In the genomic region with DNA sequence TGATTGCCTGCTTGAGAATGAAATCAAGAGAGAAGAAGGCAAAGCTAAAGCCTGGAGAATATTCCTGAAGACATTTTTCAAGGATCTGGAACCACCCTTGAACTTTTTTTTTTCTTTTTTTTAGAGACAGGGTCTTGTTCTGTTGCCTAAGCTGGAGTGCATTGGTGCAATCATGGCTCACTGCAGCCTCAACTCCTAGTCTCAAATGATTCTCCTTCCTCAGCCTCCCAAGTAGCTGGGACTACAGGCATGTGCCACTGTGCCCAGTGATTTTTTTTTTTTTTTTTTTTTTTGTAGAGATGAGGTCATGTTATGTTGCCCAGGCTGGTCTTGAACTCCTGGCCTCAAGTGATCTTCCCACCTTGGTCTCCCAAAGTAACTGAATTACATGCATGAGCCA, we compare ENCODE assay signal across 31 cellular contexts. TPM values are rescaled to one million over a fixed set of nuclear protein-coding genes. Genes with fewer than 3 reads are reported as not detected.
DNase-seq lines count a peak whose midpoint lies in the region; FAIRE-seq and TF ChIP-seq lines count a peak whose summit lies in the region.
"Had no signal": no experiment of that assay in that cellular context is flagged by ENCODE, and none has a peak within 500 bp of the region (broad histone marks: within the 10 kb centered on the region; RNA-seq: fewer than 3 reads in every experiment).

No MANE protein-coding gene starts in this region.

- H3K27ac ChIP-seq in astrocyte (ENCODE audit: low read depth, low read length) (peak overlapping the region; percentile 81), smooth muscle cell (ENCODE audit: low read depth) (peak overlapping the region; percentile 33)
- H3K27ac ChIP-seq: ovary, transverse colon, WERI-Rb-1 had no signal

- H3K9me3 Mint-ChIP-seq in HFFc6 (no peaks in the 10 kb centered on the region), astrocyte (ENCODE audit: unreplicated experiment) (peaks cover 1% of the 10 kb centered on the region)
- H3K9me3 Mint-ChIP-seq: activated naive CD4-positive, alpha-beta T cell treated with anti-CD3 and anti-CD28 coated beads, Interleukin-2, amount 10 ng/mL, durations not matched to agents 7 days and 5 days; activated T-cell treated with anti-CD3 and anti-CD28 coated beads, Interleukin-2, amount 50 U/mL, for 72 hours; CD4-positive, alpha-beta memory T cell; dendritic cell treated with granulocyte-macrophage colony-stimulating factor and Interleukin-4, amounts not matched to agents 40 ng/mL and 50 ng/mL, for 4 days; GM23338; natural killer cell treated with Interleukin-12 subunit alpha and Interleukin-12 subunit beta and Interleukin-15 and Interleukin-18, amount 100 ng/mL, for 72 hours; stimulated activated naive CD8-positive, alpha-beta T cell treated with anti-CD3 and anti-CD28 coated beads, Interleukin-15, amount 100 ng/mL, for 72 hours had no signal

- DNase-seq in HFFc6, result no peak
- no peak for DNase-seq in astrocyte (ENCODE audit: low read depth)
- peak; percentile 39 for DNase-seq in foreskin melanocyte
- no peak for DNase-seq in smooth muscle cell (lab: John Stamatoyannopoulos, UW; ENCODE audit: unreplicated experiment)
- DNase-seq in putamen (ENCODE audit: low spot score), result no peak
- DNase-seq in T-helper 2 cell, result no peak
- no peak for DNase-seq in NCI-H2227 treated with DMSO at 0.1 percent for 48 hours (lab: John Stamatoyannopoulos, UW)
- DNase-seq: activated CD4-positive, alpha-beta T cell treated with anti-CD3 and anti-CD28 coated beads, Interleukin-2, amount 10 ng/mL, durations not matched to agents 7 days and 5 days; activated naive CD4-positive, alpha-beta T cell treated with anti-CD3 and anti-CD28 coated beads, Interleukin-2, amount 10 ng/mL, durations not matched to agents 7 days and 5 days; activated T-cell treated with anti-CD3 and anti-CD28 coated beads, Interleukin-2, amount 50 U/mL, for 72 hours; AML-193; amygdala; caudate nucleus; CD4-positive, alpha-beta memory T cell; DMS153; head of caudate nucleus; Kasumi-1; left cardiac atrium; midbrain; NCI-H1694; NCI-H748 treated with DMSO at 0.1 percent for 48 hours; ovary; stimulated activated naive CD8-positive, alpha-beta T cell treated with anti-CD3 and anti-CD28 coated beads, Interleukin-15, amount 100 ng/mL, for 72 hours; T-helper 9 cell; transverse colon; WERI-Rb-1 had no signal

- H3K9ac ChIP-seq in astrocyte (ENCODE audit: low read length) (no peak overlapping the region), smooth muscle cell (ENCODE audit: low read depth) (no peak overlapping the region)

- no peak for TF ChIP-seq CTCF in HFFc6 (IDR thresholded peaks at IDR 0.05)
- no peak for TF ChIP-seq CTCF in astrocyte (IDR thresholded peaks at IDR 0.05; ENCODE audit: insufficient read depth, low read depth, low read length)
- no peak for TF ChIP-seq CTCF in smooth muscle cell (IDR thresholded peaks at IDR 0.05; ENCODE audit: borderline replicate concordance, insufficient read depth, poor library complexity, severe bottlenecking)

- no peak overlapping the region for H2AFZ ChIP-seq in astrocyte (ENCODE audit: low read depth, low read length)
- H2AFZ ChIP-seq in smooth muscle cell (ENCODE audit: low read depth), result peak overlapping the region; percentile 23

- H3K9me3 ChIP-seq in astrocyte (ENCODE audit: insufficient read depth, low read depth, low read length) (no peaks in the 10 kb centered on the region), smooth muscle cell (replicated peaks; ENCODE audit: low read depth) (no peaks in the 10 kb centered on the region)
- H3K9me3 ChIP-seq: ovary, transverse colon had no signal

- H3K36me3 ChIP-seq in astrocyte (ENCODE audit: insufficient read depth, low read length) (no peaks in the 10 kb centered on the region), smooth muscle cell (ENCODE audit: low read depth) (no peaks in the 10 kb centered on the region)
- H3K36me3 ChIP-seq: ovary, transverse colon, WERI-Rb-1 had no signal

- peak overlapping the region; percentile 83 for H3K27ac Mint-ChIP-seq in HFFc6
- H3K27ac Mint-ChIP-seq in astrocyte (ENCODE audit: unreplicated experiment), result peak overlapping the region; percentile 92
- H3K27ac Mint-ChIP-seq: activated CD4-positive, alpha-beta T cell treated with anti-CD3 and anti-CD28 coated beads, Interleukin-2, amount 10 ng/mL, durations not matched to agents 7 days and 5 days; activated naive CD4-positive, alpha-beta T cell treated with anti-CD3 and anti-CD28 coated beads, Interleukin-2, amount 10 ng/mL, durations not matched to agents 7 days and 5 days; activated T-cell treated with anti-CD3 and anti-CD28 coated beads, Interleukin-2, amount 50 U/mL, for 72 hours; CD4-positive, alpha-beta memory T cell; dendritic cell treated with granulocyte-macrophage colony-stimulating factor and Interleukin-4, amounts not matched to agents 40 ng/mL and 50 ng/mL, for 4 days; GM23338; natural killer cell treated with Interleukin-12 subunit alpha and Interleukin-12 subunit beta and Interleukin-15 and Interleukin-18, amount 100 ng/mL, for 72 hours; stimulated activated naive CD8-positive, alpha-beta T cell treated with anti-CD3 and anti-CD28 coated beads, Interleukin-15, amount 100 ng/mL, for 72 hours had no signal

- no peak for FAIRE-seq in astrocyte (lab: Jason Lieb, UNC)
- FAIRE-seq: GM18507, HTR-8/SVneo had no signal

- no peaks in the 10 kb centered on the region for H3K79me2 ChIP-seq in astrocyte (ENCODE audit: insufficient read depth, low read length)
- no peaks in the 10 kb centered on the region for H3K79me2 ChIP-seq in smooth muscle cell (ENCODE audit: low read depth)

- no peaks in the 10 kb centered on the region; the same call in 1 of the 2 replicates for H3K27me3 Mint-ChIP-seq in HFFc6 (ENCODE audit: insufficient read depth)
- no peaks in the 10 kb centered on the region for H3K27me3 Mint-ChIP-seq in astrocyte (ENCODE audit: low read depth, unreplicated experiment)
- H3K27me3 Mint-ChIP-seq: activated CD4-positive, alpha-beta T cell treated with anti-CD3 and anti-CD28 coated beads, Interleukin-2, amount 10 ng/mL, durations not matched to agents 7 days and 5 days; CD4-positive, alpha-beta memory T cell; stimulated activated naive CD8-positive, alpha-beta T cell treated with anti-CD3 and anti-CD28 coated beads, Interleukin-15, amount 100 ng/mL, for 72 hours had no signal

- H3K4me3 ChIP-seq in astrocyte (ENCODE audit: insufficient read depth, low read depth, low read length), result no peak overlapping the region
- no peak overlapping the region for H3K4me3 ChIP-seq in smooth muscle cell
- H3K4me3 ChIP-seq: GM23338, ovary, transverse colon had no signal

- H3K27me3 ChIP-seq in astrocyte (ENCODE audit: insufficient read depth, low read length) (no peaks in the 10 kb centered on the region), smooth muscle cell (ENCODE audit: low read depth) (no peaks in the 10 kb centered on the region)
- H3K27me3 ChIP-seq: ovary, transverse colon had no signal

- peaks cover 15% of the 10 kb centered on the region for H3F3A ChIP-seq in smooth muscle cell (ENCODE audit: low read depth)

- H3K4me3 Mint-ChIP-seq in HFFc6 (peak overlapping the region; percentile 66), astrocyte (ENCODE audit: unreplicated experiment) (no peak overlapping the region)
- H3K4me3 Mint-ChIP-seq: activated CD4-positive, alpha-beta T cell treated with anti-CD3 and anti-CD28 coated beads, Interleukin-2, amount 10 ng/mL, durations not matched to agents 7 days and 5 days; activated naive CD4-positive, alpha-beta T cell treated with anti-CD3 and anti-CD28 coated beads, Interleukin-2, amount 10 ng/mL, durations not matched to agents 7 days and 5 days; CD4-positive, alpha-beta memory T cell; dendritic cell treated with granulocyte-macrophage colony-stimulating factor and Interleukin-4, amounts not matched to agents 40 ng/mL and 50 ng/mL, for 4 days; GM23338; natural killer cell treated with Interleukin-12 subunit alpha and Interleukin-12 subunit beta and Interleukin-15 and Interleukin-18, amount 100 ng/mL, for 72 hours; stimulated activated naive CD8-positive, alpha-beta T cell treated with anti-CD3 and anti-CD28 coated beads, Interleukin-15, amount 100 ng/mL, for 72 hours had no signal

- H3K4me2 ChIP-seq in astrocyte (ENCODE audit: low read length) (peak overlapping the region; percentile 51), smooth muscle cell (no peak overlapping the region)
- H3K4me2 ChIP-seq: GM23338 had no signal

- H3K36me3 Mint-ChIP-seq in HFFc6 (ENCODE audit: low read depth) (peaks cover 7% of the 10 kb centered on the region; the same call in 1 of the 2 replicates), astrocyte (ENCODE audit: low read depth, unreplicated experiment) (no peaks in the 10 kb centered on the region)
- H3K36me3 Mint-ChIP-seq: activated naive CD4-positive, alpha-beta T cell treated with anti-CD3 and anti-CD28 coated beads, Interleukin-2, amount 10 ng/mL, durations not matched to agents 7 days and 5 days; CD4-positive, alpha-beta memory T cell had no signal

- H4K20me1 ChIP-seq in astrocyte (ENCODE audit: insufficient read depth, low read length) (no peaks in the 10 kb centered on the region), smooth muscle cell (ENCODE audit: low read depth) (no peaks in the 10 kb centered on the region)

- H3K4me1 ChIP-seq in astrocyte (ENCODE audit: insufficient read depth, low read length), result peaks cover 16% of the 10 kb centered on the region
- H3K4me1 ChIP-seq in smooth muscle cell (ENCODE audit: low read depth), result no peaks in the 10 kb centered on the region

- H3K4me1 Mint-ChIP-seq in HFFc6 (ENCODE audit: low read depth), result peaks cover 50% of the 10 kb centered on the region
- peaks cover 14% of the 10 kb centered on the region for H3K4me1 Mint-ChIP-seq in astrocyte (ENCODE audit: low read depth, unreplicated experiment)
- H3K4me1 Mint-ChIP-seq: activated CD4-positive, alpha-beta T cell treated with anti-CD3 and anti-CD28 coated beads, Interleukin-2, amount 10 ng/mL, durations not matched to agents 7 days and 5 days; activated naive CD4-positive, alpha-beta T cell treated with anti-CD3 and anti-CD28 coated beads, Interleukin-2, amount 10 ng/mL, durations not matched to agents 7 days and 5 days; CD4-positive, alpha-beta memory T cell; stimulated activated naive CD8-positive, alpha-beta T cell treated with anti-CD3 and anti-CD28 coated beads, Interleukin-15, amount 100 ng/mL, for 72 hours had no signal

RNA-seq across cellular contexts. Expression of gene IRF2BP2, which starts 22.2 kb away (rescaled TPM):
- 10 to 100 TPM; 58.6 to 87.1 (median 73.2) TPM for total RNA-seq in HFFc6 (2021; fragmentation: NEBNext Ultra II Directional; extraction: Animal tissue kit (Norgen Biotek cat#: 25700))
- total RNA-seq in astrocyte (122 and 126 TPM in 2 replicates), smooth muscle cell (89.5 and 101 TPM in 2 replicates)
- 40.3 and 44.5 TPM in 2 replicates for polyA plus RNA-seq in smooth muscle cell
